In genomic region chr19:15488489-15489226, GRCh38 we compare ENCODE assay signal across 20 cellular contexts. TPM values are rescaled to one million over a fixed set of nuclear protein-coding genes. Genes with fewer than 3 reads are reported as not detected.
DNase-seq lines count a peak whose midpoint lies in the region; ATAC-seq, FAIRE-seq and TF ChIP-seq lines count a peak whose summit lies in the region.
"Had no signal": no experiment of that assay in that cellular context is flagged by ENCODE, and none has a peak within 500 bp of the region (broad histone marks: within the 10 kb centered on the region; RNA-seq: fewer than 3 reads in every experiment).

No MANE protein-coding gene starts in this region.

- H3K27ac ChIP-seq in coronary artery = no peak overlapping the region
- H3K27ac ChIP-seq: BLaER1 treated with 17β-estradiol and CSF1 and Interleukin-3, amounts not matched to agents 10 nM and 100 nM had no signal

- DNase-seq in AG20443 (ENCODE audit: low spot score) = peak; percentile 21
- DNase-seq in NCI-H446 treated with DMSO at 0.1 percent for 48 hours (lab: John Stamatoyannopoulos, UW) = peak; percentile 5
- DNase-seq in Right ventricle myocardium superior = peak; percentile 65
- DNase-seq in omental fat pad (ENCODE audit: low spot score) = no peak
- DNase-seq in GM12891 (ENCODE audit: insufficient read length, low spot score) = no peak
- DNase-seq in coronary artery (ENCODE audit: low spot score) = no peak
- DNase-seq: DND-41, GDM1, H7, IMR-90, NCI-H1417, NCI-H2029, NCI-H2171, NCI-H774, RPMI8226 had no signal

- H3K4me3 ChIP-seq in coronary artery = no peak overlapping the region
- H3K4me3 ChIP-seq: BLaER1 treated with 17β-estradiol and CSF1 and Interleukin-3, amounts not matched to agents 10 nM and 100 nM had no signal

- ATAC-seq in Right ventricle myocardium superior (ENCODE audit: poor library complexity) (peak; percentile 86), omental fat pad (ENCODE audit: low FRiP score) (peak; percentile 68), HG03108 (IDR thresholded peaks at IDR 0.05; ENCODE audit: unreplicated experiment) (no peak), GM21737 (IDR thresholded peaks at IDR 0.05; ENCODE audit: unreplicated experiment) (no peak)

- TF ChIP-seq POLR2A in GM12891 (IDR thresholded peaks at IDR 0.05; ENCODE audit: low read depth, low read length) = no peak

- FAIRE-seq in GM12891 (lab: Jason Lieb, UNC) = no peak

- intact Hi-C loops in Right ventricle myocardium superior (cut with DNase I) = no loop called here

- TF ChIP-seq CTCF in omental fat pad (IDR thresholded peaks at IDR 0.05) (no peak), coronary artery (IDR thresholded peaks at IDR 0.05) (no peak)

TF ChIP-seq in GM12891, 5 proteins besides CTCF, POLR2A, EP300 and RAD21:
- no peak for TF ChIP-seq POLR2AphosphoS5 (IDR thresholded peaks at IDR 0.05; ENCODE audit: low read depth, low read length)
- TF ChIP-seq POU2F2 (IDR thresholded peaks at IDR 0.05; ENCODE audit: low read depth, low read length) = no peak
- TF ChIP-seq PAX5 (IDR thresholded peaks at IDR 0.05; ENCODE audit: insufficient read depth, low read length, severe bottlenecking) = no peak
- no peak for TF ChIP-seq SPI1 (IDR thresholded peaks at IDR 0.05; ENCODE audit: low read depth, low read length)
- no peak for TF ChIP-seq TAF1 (IDR thresholded peaks at IDR 0.05; ENCODE audit: low read depth, low read length)

RNA-seq across cellular contexts. Expression of gene PGLYRP2, which starts 9.4 kb away (rescaled TPM):
- not detected for total RNA-seq in Right ventricle myocardium superior
- not detected for total RNA-seq in omental fat pad
- polyA plus RNA-seq in GM12891 (2012; ENCODE audit: low read depth, missing spikeins) = 0.04 TPM
- total RNA-seq: A172, H7, HT-29, IMR-90 had no signal
- polyA plus RNA-seq: IMR-90 had no signal

RNA-seq across cellular contexts. Expression of gene CYP4F22, which starts 19.7 kb away (rescaled TPM):
- not detected for total RNA-seq in Right ventricle myocardium superior
- total RNA-seq in omental fat pad = 1 to 10 TPM in 1 of 4 donors, under 1 TPM in 1, not detected in 2; 0.36 to 1.3 TPM
- polyA plus RNA-seq in GM12891 (2012; ENCODE audit: low read depth, missing spikeins) = not detected
- total RNA-seq: A172, H7, HT-29, IMR-90 had no signal
- polyA plus RNA-seq: IMR-90 had no signal

RNA-seq across cellular contexts. Expression of gene RASAL3, which starts 24.3 kb away (rescaled TPM):
- total RNA-seq in Right ventricle myocardium superior = 0.65 TPM
- 1 to 10 TPM; 2.0 to 6.9 (median 3.6) TPM for total RNA-seq in omental fat pad
- 31.9 TPM for polyA plus RNA-seq in GM12891 (2012; ENCODE audit: low read depth, missing spikeins)
- total RNA-seq: A172, H7, HT-29, IMR-90 had no signal

RNA-seq across cellular contexts. Expression of gene WIZ, which starts 38.9 kb away (rescaled TPM):
- total RNA-seq in Right ventricle myocardium superior (21.9 TPM), omental fat pad (10 to 100 TPM; 17.4 to 41.8 (median 33.6) TPM)
- 9.0 TPM for polyA plus RNA-seq in GM12891 (2012; ENCODE audit: low read depth, missing spikeins)

Comparison
In these comparisons a context has a peak if more than half of its experiments do, and no peak if none do; other contexts are left out.
1. DNase-seq: peak in AG20443 (single experiment), NCI-H446 treated with DMSO at 0.1 percent for 48 hours (single experiment) and Right ventricle myocardium superior (single experiment); none in omental fat pad (single experiment), GM12891 (single experiment) and coronary artery (single experiment).
2. ATAC-seq: peak in Right ventricle myocardium superior (single experiment) and omental fat pad (single experiment); none in HG03108 (single experiment) and GM21737 (single experiment).